Comparison of ENCODE assay signal across 19 cellular contexts in the genomic region with DNA sequence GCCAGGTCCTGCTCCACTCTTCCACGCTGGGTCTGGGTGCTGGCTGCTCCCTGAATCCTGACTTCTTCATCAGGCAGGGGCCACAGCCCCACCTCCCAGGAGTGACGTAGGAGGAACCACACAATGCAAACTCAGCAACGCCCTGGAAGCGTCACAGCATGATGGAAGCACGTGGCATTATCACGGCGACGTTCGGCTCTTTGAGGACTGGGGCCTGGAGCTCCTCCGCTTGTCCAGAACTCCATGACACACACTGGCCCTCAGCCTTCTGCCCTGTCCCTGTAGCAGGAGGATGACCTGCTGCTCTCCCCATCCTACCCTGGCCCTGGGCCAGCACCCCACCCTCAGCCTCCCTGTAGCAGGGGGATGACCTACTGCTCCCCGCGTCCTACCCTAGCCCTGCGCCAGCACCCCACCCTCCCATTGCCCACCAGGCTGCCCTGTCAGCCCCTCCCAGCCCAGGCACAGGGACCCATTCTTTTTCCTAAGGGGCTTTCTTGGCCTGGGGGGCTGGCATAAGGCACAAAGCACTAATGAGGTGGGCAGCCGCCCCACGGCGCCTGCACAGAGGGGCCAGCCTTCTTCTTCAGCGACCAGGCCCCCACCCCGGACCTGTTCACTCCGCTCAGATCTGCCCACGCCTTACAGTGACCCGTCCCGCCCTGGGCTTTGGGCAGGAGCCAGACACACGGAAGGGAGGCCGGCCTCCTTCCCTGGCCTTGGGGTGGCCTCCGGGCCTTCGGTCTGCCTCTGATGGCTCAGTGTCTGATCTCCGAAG.
DNase-seq lines count a peak whose midpoint lies in the region; ATAC-seq and TF ChIP-seq lines count a peak whose summit lies in the region.
"Had no signal": no experiment of that assay in that cellular context is flagged by ENCODE, and none has a peak within 500 bp of the region (broad histone marks: within the 10 kb centered on the region; RNA-seq: fewer than 3 reads in every experiment).

No MANE protein-coding gene starts in this region.

- no CpG with 5 or more reads among the region's 27 CpGs for WGBS in trophoblast cell (ENCODE audit: extremely low coverage, insufficient coverage, insufficient read length)

- H3K36me3 Mint-ChIP-seq in activated T-helper 1 cell treated with anti-CD3 and anti-CD28 coated beads, Interleukin-12 subunit alpha, Interleukin-12 subunit beta, Interleukin-2, Interleukin-4 antibody, amounts not matched to agents 30 ng/mL and 10 ng/mL and 1 ng/mL, durations not matched to agents 14 hours and 24 hours and 36 hours (ENCODE audit: low read depth) = no peaks in the 10 kb centered on the region
- H3K36me3 Mint-ChIP-seq: memory B cell had no signal

- H3K14ac ChIP-seq in trophoblast cell (ENCODE audit: low read length) = no peak overlapping the region

- peaks cover 10% of the 10 kb centered on the region for H3K79me1 ChIP-seq in trophoblast cell (ENCODE audit: low read length)

- DNase-seq in cardiac septum (ENCODE audit: low spot score) (peak; percentile 59), Right ventricle myocardium inferior (ENCODE audit: missing footprints) (no peak), left ventricle myocardium inferior (no peak), trophoblast cell (no peak), upper lobe of right lung (peak; percentile 59)
- DNase-seq in activated T-helper 1 cell treated with anti-CD3 and anti-CD28 coated beads, Interleukin-12 subunit alpha, Interleukin-12 subunit beta, Interleukin-2, Interleukin-4 antibody, amounts not matched to agents 30 ng/mL and 10 ng/mL and 1 ng/mL, durations not matched to agents 14 hours and 24 hours and 36 hours (ENCODE audit: low spot score) = no peak
- no peak for DNase-seq in stimulated activated CD4-positive, alpha-beta T cell treated with anti-CD3 and anti-CD28 coated beads, Interleukin-15, amount 100 ng/mL, for 24 hours
- DNase-seq: activated B cell treated with CpG ODN at 0.5 μM for 24 hours; amygdala; CD4-positive, alpha-beta T cell; colonic mucosa; KBM-7; stimulated activated CD4-positive, alpha-beta T cell treated with anti-CD3 and anti-CD28 coated beads, Interleukin-4, amount 100 ng/mL, for 4 hours had no signal

- H3K9me3 ChIP-seq in left ventricle myocardium inferior (replicated peaks) = no peaks in the 10 kb centered on the region
- no peaks in the 10 kb centered on the region for H3K9me3 ChIP-seq in trophoblast cell (ENCODE audit: insufficient read depth, low read depth, low read length)
- H3K9me3 ChIP-seq in upper lobe of right lung = no peaks in the 10 kb centered on the region
- H3K9me3 ChIP-seq: colonic mucosa had no signal

- no peak overlapping the region for H2BK12ac ChIP-seq in trophoblast cell (ENCODE audit: low read length)

- peak overlapping the region; percentile 87 for H3K27ac ChIP-seq in left ventricle myocardium inferior (replicated peaks)
- no peak overlapping the region for H3K27ac ChIP-seq in trophoblast cell (ENCODE audit: low read depth, low read length)
- no peak overlapping the region for H3K27ac ChIP-seq in upper lobe of right lung
- H3K27ac ChIP-seq: epithelial cell of prostate, RWPE1 had no signal

- H3K9ac ChIP-seq in trophoblast cell (ENCODE audit: low read length) = no peak overlapping the region

- no peak overlapping the region for H3K18ac ChIP-seq in trophoblast cell (ENCODE audit: low read length)

- intact Hi-C loops in cardiac septum (cut with DNase I) (no loop called here), Right ventricle myocardium inferior (cut with DNase I) (loop anchor here (5.0 kb wide), 2 partner anchors 40 to 65 kb away; a partner anchor contains a TSS), left ventricle myocardium inferior (cut with micrococcal nuclease) (no loop called here), upper lobe of right lung (cut with DNase I) (no loop called here)
- intact Hi-C loops in activated T-helper 1 cell treated with anti-CD3 and anti-CD28 coated beads, Interleukin-12 subunit alpha, Interleukin-12 subunit beta, Interleukin-2, Interleukin-4 antibody, amounts not matched to agents 30 ng/mL and 10 ng/mL and 1 ng/mL, durations not matched to agents 14 hours and 24 hours and 36 hours (cut with micrococcal nuclease) = no loop called here

- no peaks in the 10 kb centered on the region for H3K27me3 ChIP-seq in left ventricle myocardium inferior (ENCODE audit: low read depth)
- no peaks in the 10 kb centered on the region for H3K27me3 ChIP-seq in trophoblast cell (ENCODE audit: insufficient read depth, low read length)
- no peaks in the 10 kb centered on the region for H3K27me3 ChIP-seq in upper lobe of right lung
- H3K27me3 ChIP-seq: colonic mucosa had no signal

- H3K4me3 Mint-ChIP-seq in activated T-helper 1 cell treated with anti-CD3 and anti-CD28 coated beads, Interleukin-12 subunit alpha, Interleukin-12 subunit beta, Interleukin-2, Interleukin-4 antibody, amounts not matched to agents 30 ng/mL and 10 ng/mL and 1 ng/mL, durations not matched to agents 14 hours and 24 hours and 36 hours = no peak overlapping the region
- H3K4me3 Mint-ChIP-seq: activated B cell treated with CpG ODN at 0.5 μM for 24 hours; CD4-positive, alpha-beta T cell; memory B cell had no signal

- H3K4me1 ChIP-seq in left ventricle myocardium inferior (peaks cover 75% of the 10 kb centered on the region), trophoblast cell (ENCODE audit: control insufficient read depth in 1 of 2, insufficient read depth in 2 of 2, low read length in 2 of 2) (peaks cover 17 to 23% of the 10 kb centered on the region in 2 experiments), upper lobe of right lung (peaks cover 45% of the 10 kb centered on the region)
- H3K4me1 ChIP-seq: colonic mucosa had no signal

- no peak overlapping the region for H4K8ac ChIP-seq in trophoblast cell (ENCODE audit: low read depth, low read length)

- H3K4ac ChIP-seq in trophoblast cell (ENCODE audit: low read depth, low read length) = no peak overlapping the region

- peaks cover 2% of the 10 kb centered on the region for H3K27me3 Mint-ChIP-seq in activated T-helper 1 cell treated with anti-CD3 and anti-CD28 coated beads, Interleukin-12 subunit alpha, Interleukin-12 subunit beta, Interleukin-2, Interleukin-4 antibody, amounts not matched to agents 30 ng/mL and 10 ng/mL and 1 ng/mL, durations not matched to agents 14 hours and 24 hours and 36 hours (ENCODE audit: insufficient read depth)
- H3K27me3 Mint-ChIP-seq: activated B cell treated with CpG ODN at 0.5 μM for 24 hours; CD4-positive, alpha-beta T cell had no signal

- H3K79me2 ChIP-seq in trophoblast cell (ENCODE audit: control insufficient read depth, insufficient read depth, low read length, poor library complexity) = no peaks in the 10 kb centered on the region

- no peaks in the 10 kb centered on the region for H3K36me3 ChIP-seq in left ventricle myocardium inferior
- no peaks in the 10 kb centered on the region for H3K36me3 ChIP-seq in trophoblast cell (ENCODE audit: control insufficient read depth in 1 of 2, insufficient read depth in 2 of 2, low read length in 2 of 2)
- no peaks in the 10 kb centered on the region for H3K36me3 ChIP-seq in upper lobe of right lung
- H3K36me3 ChIP-seq: colonic mucosa had no signal

- H3K4me2 ChIP-seq in trophoblast cell (ENCODE audit: low read length) = no peak overlapping the region

- TF ChIP-seq CTCF in left ventricle myocardium inferior (IDR thresholded peaks at IDR 0.05; ENCODE audit: borderline replicate concordance) (no peak), upper lobe of right lung (IDR thresholded peaks at IDR 0.05) (no peak)

- H2BK5ac ChIP-seq in trophoblast cell (ENCODE audit: low read depth, low read length, poor library complexity) = no peak overlapping the region

- H2BK120ac ChIP-seq in trophoblast cell (ENCODE audit: insufficient read depth, low read length, poor library complexity) = no peak overlapping the region

- no peak overlapping the region for H4K12ac ChIP-seq in trophoblast cell (ENCODE audit: low read depth, low read length)

- no peak overlapping the region for H3K27ac Mint-ChIP-seq in activated T-helper 1 cell treated with anti-CD3 and anti-CD28 coated beads, Interleukin-12 subunit alpha, Interleukin-12 subunit beta, Interleukin-2, Interleukin-4 antibody, amounts not matched to agents 30 ng/mL and 10 ng/mL and 1 ng/mL, durations not matched to agents 14 hours and 24 hours and 36 hours
- H3K27ac Mint-ChIP-seq: activated B cell treated with CpG ODN at 0.5 μM for 24 hours; activated T-helper 2 cell treated with anti-CD3 and anti-CD28 coated beads, Interferon-gamma antibody, Interleukin-2, Interleukin-4, amounts not matched to agents 10 μg/mL and 5 μg/mL and 100 μg/mL, durations not matched to agents 14 hours and 24 hours and 36 hours; CD4-positive, alpha-beta T cell; memory B cell had no signal

- no peaks in the 10 kb centered on the region for H3K4me1 Mint-ChIP-seq in activated T-helper 1 cell treated with anti-CD3 and anti-CD28 coated beads, Interleukin-12 subunit alpha, Interleukin-12 subunit beta, Interleukin-2, Interleukin-4 antibody, amounts not matched to agents 30 ng/mL and 10 ng/mL and 1 ng/mL, durations not matched to agents 14 hours and 24 hours and 36 hours (ENCODE audit: low read depth)
- H3K4me1 Mint-ChIP-seq: activated B cell treated with CpG ODN at 0.5 μM for 24 hours had no signal

- H3K23ac ChIP-seq in trophoblast cell (ENCODE audit: low read length) = no peak overlapping the region

- ATAC-seq in Right ventricle myocardium inferior (no peak), upper lobe of right lung (no peak), GM21786 (IDR thresholded peaks at IDR 0.05; ENCODE audit: unreplicated experiment) (no peak)

- no peak overlapping the region for H2AFZ ChIP-seq in trophoblast cell (ENCODE audit: insufficient read depth, low read length, poor library complexity)

- H3K4me3 ChIP-seq in left ventricle myocardium inferior = no peak overlapping the region
- no peak overlapping the region for H3K4me3 ChIP-seq in trophoblast cell (ENCODE audit: low read depth, low read length)
- no peak overlapping the region for H3K4me3 ChIP-seq in upper lobe of right lung
- H3K4me3 ChIP-seq: colonic mucosa, skin epidermis had no signal

- H2AK5ac ChIP-seq in trophoblast cell (ENCODE audit: low read length) = peak overlapping the region; percentile 50

- no peaks in the 10 kb centered on the region for H3K9me3 Mint-ChIP-seq in activated T-helper 1 cell treated with anti-CD3 and anti-CD28 coated beads, Interleukin-12 subunit alpha, Interleukin-12 subunit beta, Interleukin-2, Interleukin-4 antibody, amounts not matched to agents 30 ng/mL and 10 ng/mL and 1 ng/mL, durations not matched to agents 14 hours and 24 hours and 36 hours
- H3K9me3 Mint-ChIP-seq: activated B cell treated with CpG ODN at 0.5 μM for 24 hours; activated T-helper 2 cell treated with anti-CD3 and anti-CD28 coated beads, Interferon-gamma antibody, Interleukin-2, Interleukin-4, amounts not matched to agents 10 μg/mL and 5 μg/mL and 100 μg/mL, durations not matched to agents 14 hours and 24 hours and 36 hours; CD4-positive, alpha-beta T cell; memory B cell had no signal

- no peak overlapping the region for H4K91ac ChIP-seq in trophoblast cell (ENCODE audit: low read depth, low read length)

Comparison
In these comparisons a context has a peak if more than half of its experiments do, and no peak if none do; other contexts are left out.
1. DNase-seq: peak in cardiac septum (single experiment) and upper lobe of right lung (single experiment); none in Right ventricle myocardium inferior (single experiment), left ventricle myocardium inferior (single experiment), trophoblast cell (0 of 2), activated T-helper 1 cell treated with anti-CD3 and anti-CD28 coated beads, Interleukin-12 subunit alpha, Interleukin-12 subunit beta, Interleukin-2, Interleukin-4 antibody, amounts not matched to agents 30 ng/mL and 10 ng/mL and 1 ng/mL, durations not matched to agents 14 hours and 24 hours and 36 hours (single experiment) and stimulated activated CD4-positive, alpha-beta T cell treated with anti-CD3 and anti-CD28 coated beads, Interleukin-15, amount 100 ng/mL, for 24 hours (single experiment).